In the genomic region with DNA sequence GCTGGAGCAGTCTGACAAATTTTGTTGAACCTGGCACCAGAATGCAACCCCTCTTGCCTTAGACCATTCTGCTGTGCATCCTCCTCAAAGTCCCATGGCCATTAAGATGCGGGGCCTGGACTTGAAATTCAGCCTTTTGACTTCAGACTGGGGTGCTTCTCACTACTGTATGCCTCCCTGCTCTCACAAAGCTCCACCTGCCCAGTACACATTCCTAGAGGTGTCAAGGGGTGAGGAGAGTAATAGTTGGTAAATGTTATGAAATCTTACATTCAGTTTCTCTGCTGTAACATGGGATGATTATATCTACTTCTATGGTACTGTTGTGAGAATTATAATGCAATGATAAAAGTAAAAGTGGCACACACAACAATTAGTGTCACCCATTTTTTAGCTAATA, we compare ENCODE assay signal across 16 cellular contexts.
A peak's percentile ranks its signal among the peaks of the same experiment; 100 is the strongest.
DNase-seq lines count a peak whose midpoint lies in the region; ATAC-seq and TF ChIP-seq lines count a peak whose summit lies in the region.
"Had no signal": no experiment of that assay in that cellular context is flagged by ENCODE, and none has a peak within 500 bp of the region (broad histone marks: within the 10 kb centered on the region; RNA-seq: fewer than 3 reads in every experiment).

No MANE protein-coding gene starts in this region.

- no peak overlapping the region for H2BK20ac ChIP-seq in H9 (ENCODE audit: low read depth, low read length, poor library complexity, severe bottlenecking)

- H2AK5ac ChIP-seq in trophoblast cell (ENCODE audit: low read length) (no peak overlapping the region), H9 (ENCODE audit: insufficient read length, low read length) (no peak overlapping the region)

- no peak overlapping the region for H2AFZ ChIP-seq in trophoblast cell (ENCODE audit: insufficient read depth, low read length, poor library complexity)
- no peak overlapping the region for H2AFZ ChIP-seq in H9 (ENCODE audit: low read length)

- H4K8ac ChIP-seq in trophoblast cell (ENCODE audit: low read depth, low read length) (no peak overlapping the region), H9 (replicated peaks; ENCODE audit: insufficient read length, low read depth, low read length) (no peak overlapping the region)

- H3K4me1 ChIP-seq in SJCRH30 (peaks cover 36% of the 10 kb centered on the region), trophoblast cell (ENCODE audit: control insufficient read depth in 1 of 2, insufficient read depth in 2 of 2, low read length in 2 of 2) (peaks cover 0 to under 1% of the 10 kb centered on the region in 2 experiments), H9 (ENCODE audit: insufficient read depth, low read length) (no peaks in the 10 kb centered on the region)
- H3K4me1 ChIP-seq: HAP-1 had no signal

- H3K18ac ChIP-seq in trophoblast cell (ENCODE audit: low read length) (peak overlapping the region; percentile 40), H9 (ENCODE audit: insufficient read length, low read depth, low read length) (no peak overlapping the region)

- H2BK12ac ChIP-seq in trophoblast cell (ENCODE audit: low read length) (no peak overlapping the region), H9 (ENCODE audit: insufficient read length, low read depth, low read length) (no peak overlapping the region)

- ATAC-seq in HG02571 (IDR thresholded peaks at IDR 0.05; ENCODE audit: unreplicated experiment) (no peak), HG02642 (IDR thresholded peaks at IDR 0.05; ENCODE audit: poor library complexity, unreplicated experiment) (no peak)
- ATAC-seq: K562 had no signal

- no peak overlapping the region for H3T11ph ChIP-seq in H9 (ENCODE audit: low read length)

- H4K20me1 ChIP-seq in H9 (ENCODE audit: control insufficient read depth, insufficient read depth, insufficient read length), result no peaks in the 10 kb centered on the region

- H3K79me2 ChIP-seq in trophoblast cell (ENCODE audit: control insufficient read depth, insufficient read depth, low read length, poor library complexity) (peaks cover 2% of the 10 kb centered on the region), H9 (ENCODE audit: insufficient read depth, low read length) (no peaks in the 10 kb centered on the region)

- H3K79me1 ChIP-seq in trophoblast cell (ENCODE audit: low read length) (no peaks in the 10 kb centered on the region), H9 (ENCODE audit: insufficient read depth, low read depth, low read length, poor library complexity, severe bottlenecking) (no peaks in the 10 kb centered on the region)

- no peak overlapping the region for H3K27ac Mint-ChIP-seq in H9

- H2BK120ac ChIP-seq in trophoblast cell (ENCODE audit: insufficient read depth, low read length, poor library complexity) (no peak overlapping the region), H9 (ENCODE audit: low read depth, low read length, poor library complexity, severe bottlenecking) (no peak overlapping the region)

- H3K14ac ChIP-seq in trophoblast cell (ENCODE audit: low read length) (no peak overlapping the region), H9 (ENCODE audit: insufficient read depth, low read length) (no peak overlapping the region)

- H3K36me3 Mint-ChIP-seq in H9 (ENCODE audit: insufficient read depth in 1 of 3, low read depth in 3 of 3), result no peaks in the 10 kb centered on the region; a peak in 1 of 7 replicates
- H3K36me3 Mint-ChIP-seq: CD4-positive, CD25-positive, alpha-beta regulatory T cell had no signal

- H3K4me3 ChIP-seq in SJCRH30 (no peak overlapping the region), epithelial cell of esophagus (ENCODE audit: low read length) (no peak overlapping the region), trophoblast cell (ENCODE audit: low read depth, low read length) (no peak overlapping the region)
- H3K4me3 ChIP-seq: HAP-1, K562 had no signal

- H2BK5ac ChIP-seq in trophoblast cell (ENCODE audit: low read depth, low read length, poor library complexity) (no peak overlapping the region), H9 (ENCODE audit: insufficient read length, low read length) (no peak overlapping the region)

- H3K27me3 ChIP-seq in SJCRH30 (no peaks in the 10 kb centered on the region), trophoblast cell (ENCODE audit: insufficient read depth, low read length) (no peaks in the 10 kb centered on the region), H9 (ENCODE audit: insufficient read depth, low read length) (no peaks in the 10 kb centered on the region)
- H3K27me3 ChIP-seq: BE2C had no signal

- H3K4ac ChIP-seq in trophoblast cell (ENCODE audit: low read depth, low read length) (no peak overlapping the region), H9 (ENCODE audit: low read depth, low read length) (no peak overlapping the region)

- TF ChIP-seq CTCF in epithelial cell of esophagus (IDR thresholded peaks at IDR 0.05; ENCODE audit: insufficient read depth, low read depth, low read length, missing control alignments) (no peak), H9 (conservative IDR thresholded peaks at IDR 0.05) (no peak)

- H2BK15ac ChIP-seq in H9 (ENCODE audit: low read depth, low read length), result no peak overlapping the region

- WGBS in trophoblast cell (ENCODE audit: extremely low coverage, insufficient coverage, insufficient read length), result no CpG with 5 or more reads among the region's 1 CpG
- WGBS in H9 (ENCODE audit: extremely low coverage, insufficient read length, low lambda C conversion rate), result no CpG with 5 or more reads among the region's 1 CpG

- no peak overlapping the region for H3K9ac ChIP-seq in trophoblast cell (ENCODE audit: low read length)
- H3K9ac ChIP-seq in H9 (ENCODE audit: extremely low read depth, insufficient read length, low read length), result no peak overlapping the region

- H3K27ac ChIP-seq in SJCRH30 (peak overlapping the region; percentile 54), trophoblast cell (ENCODE audit: low read depth, low read length) (no peak overlapping the region), H9 (ENCODE audit: insufficient read length, low read depth, low read length) (no peak overlapping the region)

- no peak overlapping the region for H4K5ac ChIP-seq in H9 (ENCODE audit: insufficient read length, low read depth, low read length)

- H3K56ac ChIP-seq in H9 (ENCODE audit: insufficient read length, low read depth, low read length), result no peak overlapping the region

- no peak overlapping the region for H3K4me2 ChIP-seq in trophoblast cell (ENCODE audit: low read length)
- H3K4me2 ChIP-seq in H9 (ENCODE audit: insufficient read depth, insufficient read length, low read length), result no peak overlapping the region

- peaks cover 16% of the 10 kb centered on the region; the same call in 1 of the 2 replicates for H3K36me3 ChIP-seq in SJCRH30
- peaks cover 2 to 3% of the 10 kb centered on the region in 2 experiments for H3K36me3 ChIP-seq in trophoblast cell (ENCODE audit: control insufficient read depth in 1 of 2, insufficient read depth in 2 of 2, low read length in 2 of 2)
- H3K36me3 ChIP-seq: BE2C, HAP-1 had no signal

- peaks cover 14% of the 10 kb centered on the region in 2 experiments for H3K4me1 Mint-ChIP-seq in H9

- H3K9me3 ChIP-seq in SJCRH30 (replicated peaks) (no peaks in the 10 kb centered on the region; the same call in 1 of the 2 replicates), trophoblast cell (ENCODE audit: insufficient read depth, low read depth, low read length) (no peaks in the 10 kb centered on the region), H9 (ENCODE audit: control insufficient read depth, low read depth, low read length) (no peaks in the 10 kb centered on the region)
- H3K9me3 ChIP-seq: BE2C, HAP-1 had no signal

- H4K91ac ChIP-seq in trophoblast cell (ENCODE audit: low read depth, low read length) (no peak overlapping the region), H9 (ENCODE audit: insufficient read length, low read depth, low read length) (no peak overlapping the region)

- H3K27me3 Mint-ChIP-seq in H9 (ENCODE audit: low read depth), result no peaks in the 10 kb centered on the region
- H3K27me3 Mint-ChIP-seq: CD4-positive, CD25-positive, alpha-beta regulatory T cell had no signal

- H3K23me2 ChIP-seq in H9 (ENCODE audit: insufficient read length, low read depth, low read length, poor library complexity, severe bottlenecking), result no peaks in the 10 kb centered on the region

- no peak overlapping the region for H3K4me3 Mint-ChIP-seq in H9
- H3K4me3 Mint-ChIP-seq: CD8-positive, alpha-beta memory T cell had no signal

- no peak overlapping the region for H4K12ac ChIP-seq in trophoblast cell (ENCODE audit: low read depth, low read length)

- no peak for DNase-seq in SJCRH30
- peak; percentile 39 for DNase-seq in epithelial cell of esophagus (ENCODE audit: low read depth)
- no peak for DNase-seq in trophoblast cell
- no peak for DNase-seq in H9
- no peak for DNase-seq in NCI-H187 (lab: John Stamatoyannopoulos, UW)
- DNase-seq: ACHN; BE2C; C1 segment of cervical spinal cord; CD4-positive, CD25-positive, alpha-beta regulatory T cell; CD8-positive, alpha-beta memory T cell; COR-L47; IMR-90 had no signal

- peaks cover 0 to 8% of the 10 kb centered on the region in 2 experiments; a peak in 4 of 5 replicates for H3K9me3 Mint-ChIP-seq in H9
- H3K9me3 Mint-ChIP-seq: CD4-positive, CD25-positive, alpha-beta regulatory T cell; CD8-positive, alpha-beta memory T cell had no signal

- H3K23ac ChIP-seq in trophoblast cell (ENCODE audit: low read length), result no peak overlapping the region
- H3K23ac ChIP-seq in H9 (ENCODE audit: insufficient read length, low read depth, low read length), result no peak overlapping the region
